In the genomic region with DNA sequence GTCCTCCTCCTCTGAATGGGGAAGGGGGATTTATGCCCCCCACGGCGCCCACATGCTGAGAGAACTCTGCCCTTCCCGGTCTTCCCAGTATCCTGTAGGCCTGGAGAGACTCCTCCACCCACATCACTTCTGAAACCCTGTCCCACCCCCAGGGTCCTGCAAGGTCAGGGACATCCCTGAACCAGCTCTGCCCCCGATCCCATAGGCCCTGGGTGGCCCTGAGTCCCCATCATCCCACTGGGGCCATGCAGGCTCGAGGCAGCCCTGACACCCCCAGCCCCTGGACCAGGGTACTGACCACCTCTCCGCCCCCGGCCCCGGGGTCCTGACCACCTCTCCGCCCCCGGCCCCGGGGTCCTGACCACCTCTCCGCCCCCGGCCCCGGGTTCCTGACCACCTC, we compare ENCODE assay signal across 17 cellular contexts. TPM values are rescaled to one million over a fixed set of nuclear protein-coding genes. Genes with fewer than 3 reads are reported as not detected.
DNase-seq lines count a peak whose midpoint lies in the region; ATAC-seq and TF ChIP-seq lines count a peak whose summit lies in the region.
"Had no signal": no experiment of that assay in that cellular context is flagged by ENCODE, and none has a peak within 500 bp of the region (broad histone marks: within the 10 kb centered on the region; RNA-seq: fewer than 3 reads in every experiment).

No MANE protein-coding gene starts in this region.

- no peak overlapping the region for H2AFZ ChIP-seq in osteoblast (ENCODE audit: low read length)

- H3K36me3 ChIP-seq in BLaER1: peaks cover 2% of the 10 kb centered on the region
- H3K36me3 ChIP-seq in osteoblast (ENCODE audit: insufficient read depth, low read length): no peaks in the 10 kb centered on the region
- H3K36me3 ChIP-seq: BE2C had no signal

- no peaks in the 10 kb centered on the region for H4K20me1 ChIP-seq in BLaER1
- no peaks in the 10 kb centered on the region for H4K20me1 ChIP-seq in osteoblast (ENCODE audit: insufficient read depth, low read length)
- H4K20me1 ChIP-seq: BLaER1 treated with 17β-estradiol and CSF1 and Interleukin-3, amounts not matched to agents 10 nM and 100 nM had no signal

- DNase-seq in left ventricle myocardium superior (peak; percentile 20), left cardiac atrium (no peak), osteoblast (ENCODE audit: insufficient read length, low spot score, missing footprints) (peak; percentile 89)
- DNase-seq: 8988T; ACHN; BE2C; Caco-2; Calu3; CD4-positive, alpha-beta T cell; CD8-positive, alpha-beta T cell; DMS79 treated with DMSO at 0.1 percent for 48 hours; GF-D8 had no signal

- no peak overlapping the region for H3K27ac ChIP-seq in BLaER1
- no peak overlapping the region for H3K27ac ChIP-seq in osteoblast (ENCODE audit: low read depth, low read length)
- H3K27ac ChIP-seq: C4-2B had no signal

- ATAC-seq in left ventricle myocardium superior (no peak), left cardiac atrium (no peak), HG02571 (IDR thresholded peaks at IDR 0.05; ENCODE audit: unreplicated experiment) (no peak)
- ATAC-seq: CD8-positive, alpha-beta T cell had no signal

- H3K9ac ChIP-seq in BLaER1: no peak overlapping the region

- H3K4me3 ChIP-seq in BLaER1: no peak overlapping the region
- no peak overlapping the region for H3K4me3 ChIP-seq in osteoblast (ENCODE audit: insufficient read depth, low read length)

- H3K27me3 ChIP-seq in BLaER1: no peaks in the 10 kb centered on the region
- no peaks in the 10 kb centered on the region for H3K27me3 ChIP-seq in osteoblast (ENCODE audit: insufficient read depth, low read length)
- H3K27me3 ChIP-seq: BE2C had no signal

- H3K9me3 ChIP-seq in BLaER1 (peaks cover 19% of the 10 kb centered on the region), osteoblast (ENCODE audit: low read depth, low read length) (no peaks in the 10 kb centered on the region)
- H3K9me3 ChIP-seq: BE2C had no signal

- H3K79me2 ChIP-seq in osteoblast (ENCODE audit: insufficient read depth, low read length): no peaks in the 10 kb centered on the region

- no peak for TF ChIP-seq CTCF in osteoblast (IDR thresholded peaks at IDR 0.05; ENCODE audit: extremely low read depth, low read depth, low read length)

- H3K4me1 ChIP-seq in BLaER1 (peaks cover 39% of the 10 kb centered on the region), osteoblast (ENCODE audit: insufficient read depth, low read length) (no peaks in the 10 kb centered on the region)
- H3K4me1 ChIP-seq: BE2C had no signal

- H3K4me2 ChIP-seq in BLaER1: peak overlapping the region; percentile 28; the same call in 1 of the 2 replicates
- H3K4me2 ChIP-seq in osteoblast (ENCODE audit: insufficient read depth, low read length): no peak overlapping the region

- intact Hi-C loops in left ventricle myocardium superior (cut with micrococcal nuclease) (no loop called here), left cardiac atrium (cut with DNase I) (no loop called here)

RNA-seq across cellular contexts. Expression of gene B4GALNT4, which starts 11.7 kb away (rescaled TPM):
- total RNA-seq in left ventricle myocardium superior (0.50 TPM), left cardiac atrium (1 to 10 TPM; 2.1 to 2.4 TPM), osteoblast (0.88 and 2.2 TPM in 2 replicates)

RNA-seq across cellular contexts. Expression of gene PKP3, which starts 13.0 kb away (rescaled TPM):
- 0.84 TPM for total RNA-seq in left ventricle myocardium superior
- under 1 TPM; 0.52 to 0.68 TPM for total RNA-seq in left cardiac atrium
- 0.88 and 2.5 TPM in 2 replicates for total RNA-seq in osteoblast
- total RNA-seq: A673 had no signal

RNA-seq across cellular contexts. Expression of gene SIGIRR, which starts 33.8 kb away (rescaled TPM):
- 47.5 TPM for total RNA-seq in left ventricle myocardium superior
- total RNA-seq in left cardiac atrium: 10 to 100 TPM; 35.4 to 36.7 TPM
- 10.9 and 14.5 TPM in 2 replicates for total RNA-seq in osteoblast
